In genomic region chr11:112694244-112694643, GRCh38 we compare ENCODE assay signal across 17 cellular contexts.
"Had no signal": no experiment of that assay in that cellular context is flagged by ENCODE, and none has a peak within 500 bp of the region (broad histone marks: within the 10 kb centered on the region; RNA-seq: fewer than 3 reads in every experiment).

No MANE protein-coding gene starts in this region.

- DNase-seq: activated CD4-positive, alpha-beta T cell treated with anti-CD3 and anti-CD28 coated beads, Interleukin-2, amount 50 U/mL, for 1 hour; activated CD8-positive, alpha-beta memory T cell treated with anti-CD3 and anti-CD28 coated beads for 24 hours; activated gamma-delta T cell treated with Interleukin-2 at 50 U/mL for 16 hours; amniotic stem cell; central memory CD4-positive, alpha-beta T cell; heart right ventricle; left colon; lower lobe of right lung; midbrain; naive B cell; T-helper 9 cell had no signal

- H3K4me3 ChIP-seq: coronary artery, heart right ventricle, lower lobe of right lung had no signal

- H3K36me3 ChIP-seq: heart right ventricle, lower lobe of right lung, neutrophil had no signal

- H3K27ac Mint-ChIP-seq: activated naive CD8-positive, alpha-beta T cell; naive B cell; stimulated activated memory B cell treated with anti-CD40 and anti-IgM and Interleukin-4, amounts not matched to agents 10 μg/mL and 1 μg/mL and 100 μg/mL, for 72 hours had no signal

- H3K4me1 ChIP-seq: heart right ventricle, lower lobe of right lung, parathyroid adenoma had no signal

- H3K27me3 Mint-ChIP-seq: stimulated activated memory B cell treated with anti-CD40 and anti-IgM and Interleukin-4, amounts not matched to agents 10 μg/mL and 1 μg/mL and 100 μg/mL, for 72 hours had no signal

- H3K27ac ChIP-seq: coronary artery, heart right ventricle, lower lobe of right lung, neutrophil, parathyroid adenoma had no signal

- H3K4me3 Mint-ChIP-seq: activated naive CD8-positive, alpha-beta T cell; naive B cell; stimulated activated memory B cell treated with anti-CD40 and anti-IgM and Interleukin-4, amounts not matched to agents 10 μg/mL and 1 μg/mL and 100 μg/mL, for 72 hours had no signal

- H3K4me1 Mint-ChIP-seq: naive B cell; stimulated activated memory B cell treated with anti-CD40 and anti-IgM and Interleukin-4, amounts not matched to agents 10 μg/mL and 1 μg/mL and 100 μg/mL, for 72 hours had no signal

- H3K79me2 ChIP-seq: parathyroid adenoma had no signal

- H3K9me3 Mint-ChIP-seq: stimulated activated memory B cell treated with anti-CD40 and anti-IgM and Interleukin-4, amounts not matched to agents 10 μg/mL and 1 μg/mL and 100 μg/mL, for 72 hours had no signal

- H3K36me3 Mint-ChIP-seq: activated naive CD8-positive, alpha-beta T cell; naive B cell; stimulated activated memory B cell treated with anti-CD40 and anti-IgM and Interleukin-4, amounts not matched to agents 10 μg/mL and 1 μg/mL and 100 μg/mL, for 72 hours had no signal

- H3K9ac ChIP-seq: parathyroid adenoma had no signal

- H3K9me3 ChIP-seq: heart right ventricle, lower lobe of right lung, neutrophil had no signal

- ATAC-seq: activated CD4-positive, CD25-positive, alpha-beta regulatory T cell treated with anti-CD3 and anti-CD28 coated beads, Interleukin-2, amount 50 U/mL, for 24 hours; heart right ventricle; left colon; lower lobe of right lung had no signal

- H2AFZ ChIP-seq: parathyroid adenoma had no signal
